ENCODE assay signal across 31 cellular contexts in the genomic region with DNA sequence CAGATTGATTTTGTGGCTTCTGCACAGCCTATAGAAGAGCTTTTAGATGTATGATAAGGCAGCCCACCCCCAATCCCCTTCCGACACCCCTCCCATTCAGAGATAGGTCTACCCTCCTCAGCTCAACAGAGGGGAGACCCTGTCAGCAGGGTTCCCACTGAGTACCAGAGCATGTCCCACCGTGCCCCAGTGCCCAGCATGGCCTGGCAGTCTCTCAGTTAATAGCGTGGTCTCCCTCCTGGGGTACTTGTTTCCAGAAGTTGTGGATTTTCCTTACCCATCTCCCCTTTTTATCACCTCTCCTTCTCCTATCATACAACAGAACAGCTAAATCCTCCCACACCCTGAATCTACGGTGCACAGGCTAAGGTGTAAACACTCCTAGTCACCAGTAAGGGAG. TPM values are rescaled to one million over a fixed set of nuclear protein-coding genes. Genes with fewer than 3 reads are reported as not detected.
DNase-seq lines count a peak whose midpoint lies in the region; ATAC-seq, FAIRE-seq and TF ChIP-seq lines count a peak whose summit lies in the region.
"Had no signal": no experiment of that assay in that cellular context is flagged by ENCODE, and none has a peak within 500 bp of the region (broad histone marks: within the 10 kb centered on the region; RNA-seq: fewer than 3 reads in every experiment).

No MANE protein-coding gene starts in this region.

- H2BK120ac ChIP-seq in H9 (ENCODE audit: low read depth, low read length, poor library complexity, severe bottlenecking), result no peak overlapping the region

- H3K36me3 Mint-ChIP-seq in CD4-positive, alpha-beta T cell (ENCODE audit: low read depth), result no peaks in the 10 kb centered on the region
- H3K36me3 Mint-ChIP-seq in H9 (ENCODE audit: insufficient read depth in 1 of 3, low read depth in 3 of 3), result no peaks in the 10 kb centered on the region
- no peaks in the 10 kb centered on the region for H3K36me3 Mint-ChIP-seq in naive thymus-derived CD8-positive, alpha-beta T cell
- no peaks in the 10 kb centered on the region for H3K36me3 Mint-ChIP-seq in activated T-helper 2 cell treated with anti-CD3 and anti-CD28 coated beads, Interferon-gamma antibody, Interleukin-2, Interleukin-4, amounts not matched to agents 10 μg/mL and 5 μg/mL and 100 μg/mL, durations not matched to agents 14 hours and 24 hours and 36 hours (ENCODE audit: low read depth)
- H3K36me3 Mint-ChIP-seq: IgD-negative memory B cell had no signal

- no peak overlapping the region for H2BK12ac ChIP-seq in H9 (ENCODE audit: insufficient read length, low read depth, low read length)

- H4K5ac ChIP-seq in H9 (ENCODE audit: insufficient read length, low read depth, low read length), result no peak overlapping the region

- intact Hi-C loops in CD4-positive, alpha-beta T cell (cut with DNase I, micrococcal nuclease), result no loop called here
- intact Hi-C loops in K562 (cut with micrococcal nuclease), result no loop called here
- intact Hi-C loops in activated T-helper 2 cell treated with anti-CD3 and anti-CD28 coated beads, Interferon-gamma antibody, Interleukin-2, Interleukin-4, amounts not matched to agents 10 μg/mL and 5 μg/mL and 100 μg/mL, durations not matched to agents 14 hours and 24 hours and 36 hours (cut with micrococcal nuclease), result no loop called here

- no peaks in the 10 kb centered on the region for H3K9me3 Mint-ChIP-seq in CD4-positive, alpha-beta T cell
- no peaks in the 10 kb centered on the region for H3K9me3 Mint-ChIP-seq in H9
- H3K9me3 Mint-ChIP-seq in naive thymus-derived CD8-positive, alpha-beta T cell, result no peaks in the 10 kb centered on the region
- no peaks in the 10 kb centered on the region for H3K9me3 Mint-ChIP-seq in activated T-helper 2 cell treated with anti-CD3 and anti-CD28 coated beads, Interferon-gamma antibody, Interleukin-2, Interleukin-4, amounts not matched to agents 10 μg/mL and 5 μg/mL and 100 μg/mL, durations not matched to agents 14 hours and 24 hours and 36 hours
- H3K9me3 Mint-ChIP-seq: CD4-positive, CD25-positive, alpha-beta regulatory T cell had no signal

- H4K8ac ChIP-seq in H9 (replicated peaks; ENCODE audit: insufficient read length, low read depth, low read length), result no peak overlapping the region

- in situ Hi-C loops in K562 (cut with MboI), result no loop called here

- H3K79me1 ChIP-seq in H9 (ENCODE audit: insufficient read depth, low read depth, low read length, poor library complexity, severe bottlenecking), result no peaks in the 10 kb centered on the region

- CTCF ChIA-PET in CD4-positive, alpha-beta T cell (lab: Charles Lee), result no interaction called here
- CTCF ChIA-PET in K562 (lab: Yijun Ruan, JAX; ENCODE audit: low intra/inter-chr PET ratio), result no interaction called here

- H3K23me2 ChIP-seq in H9 (ENCODE audit: insufficient read length, low read depth, low read length, poor library complexity, severe bottlenecking), result no peaks in the 10 kb centered on the region

- H3K4me2 ChIP-seq in H9 (ENCODE audit: insufficient read depth, insufficient read length, low read length), result no peak overlapping the region
- H3K4me2 ChIP-seq in K562 (ENCODE audit: insufficient read depth, low read length), result no peak overlapping the region; the same call in 1 of the 2 replicates
- H3K4me2 ChIP-seq: BLaER1 had no signal

- POLR2A ChIA-PET in CD4-positive, alpha-beta T cell (lab: Charles Lee), result interaction anchor here (1.0 to 5.9 kb wide), 3 partner anchors 11 to 24 kb away, joined by 4 to 44 read pairs (median 5); a partner anchor contains a TSS
- POLR2A ChIA-PET in K562 (lab: Yijun Ruan, JAX), result interaction anchor here (0.5 to 1.3 kb wide), 5 partner anchors 11 to 784 kb away, joined by 3 to 4 read pairs (median 3); no protein-coding TSS in a partner anchor
- POLR2A ChIA-PET in naive thymus-derived CD8-positive, alpha-beta T cell (lab: Charles Lee), result interaction anchor here (0.6 to 1.4 kb wide), 3 partner anchors 11 to 1213 kb away, joined by 3 to 4 read pairs (median 4); no protein-coding TSS in a partner anchor

- no peaks in the 10 kb centered on the region for H3K9me3 ChIP-seq in CD4-positive, alpha-beta T cell (ENCODE audit: control insufficient read depth, low read length)
- H3K9me3 ChIP-seq in H9 (ENCODE audit: control insufficient read depth, low read depth, low read length), result no peaks in the 10 kb centered on the region
- no peaks in the 10 kb centered on the region for H3K9me3 ChIP-seq in K562 (replicated peaks; ENCODE audit: control insufficient read depth, insufficient read depth, low read depth, low read length)
- H3K9me3 ChIP-seq: BLaER1, SJSA1 had no signal

- no peak overlapping the region for H3K4me3 ChIP-seq in K562
- H3K4me3 ChIP-seq: BLaER1, GM12878, SJSA1 had no signal

- H3K36me3 ChIP-seq in K562 (ENCODE audit: control insufficient read depth, insufficient read depth, low read length), result no peaks in the 10 kb centered on the region
- H3K36me3 ChIP-seq: BLaER1, SJSA1 had no signal

- BruUV-seq in K562 (replicated peaks; lab: Mats Ljungman, UMichigan), result no TSS peak

- H3K9ac ChIP-seq in H9 (ENCODE audit: extremely low read depth, insufficient read length, low read length) (no peak overlapping the region), K562 (ENCODE audit: insufficient read depth in 1 of 2, low read depth in 2 of 2, low read length in 2 of 2) (peak overlapping the region; percentile 9 to 36; a peak in 1 of 4 replicates)
- H3K9ac ChIP-seq: BLaER1 had no signal

- H3K79me2 ChIP-seq in H9 (ENCODE audit: insufficient read depth, low read length) (no peaks in the 10 kb centered on the region), K562 (ENCODE audit: control insufficient read depth, insufficient read depth, low read length) (no peaks in the 10 kb centered on the region)

- no peak overlapping the region for H3K56ac ChIP-seq in H9 (ENCODE audit: insufficient read length, low read depth, low read length)

- no peak overlapping the region for H2BK5ac ChIP-seq in H9 (ENCODE audit: insufficient read length, low read length)

- H3K14ac ChIP-seq in H9 (ENCODE audit: insufficient read depth, low read length), result no peak overlapping the region

- H4K91ac ChIP-seq in H9 (ENCODE audit: insufficient read length, low read depth, low read length), result no peak overlapping the region

- no peak for TF ChIP-seq RAD21 in K562 (CRISPR knock-in tag; conservative IDR thresholded peaks at IDR 0.05 in 1 of 2, IDR thresholded peaks at IDR 0.05 in 1 of 2)

- no CpG with 5 or more reads among the region's 4 CpGs for WGBS in H9 (ENCODE audit: extremely low coverage, insufficient read length, low lambda C conversion rate)
- WGBS in K562 (ENCODE audit: insufficient coverage, low coverage, missing lambda C conversion rate), result 14% methylated on average over 4 of the region's 4 CpGs

- H3K9me1 ChIP-seq in K562 (ENCODE audit: control insufficient read depth, insufficient read depth, low read length), result no peaks in the 10 kb centered on the region

- no peak for ATAC-seq in CD4-positive, alpha-beta T cell (ENCODE audit: poor library complexity)
- peak; percentile 49; the same call in 2 of the 3 replicates for ATAC-seq in K562
- no peak for ATAC-seq in naive thymus-derived CD8-positive, alpha-beta T cell
- ATAC-seq: GM12878, PC-3, Right ventricle myocardium inferior had no signal

- H3K23ac ChIP-seq in H9 (ENCODE audit: insufficient read length, low read depth, low read length), result no peak overlapping the region

- TF ChIP-seq CTCF in CD4-positive, alpha-beta T cell (IDR thresholded peaks at IDR 0.05), result no peak
- TF ChIP-seq CTCF in H9 (conservative IDR thresholded peaks at IDR 0.05) (no peak), K562 (IDR thresholded peaks at IDR 0.05 in 2 of 3, conservative IDR thresholded peaks at IDR 0.05 in 1 of 3; ENCODE audit: insufficient read depth in 2 of 3, low read depth in 1 of 3, low read length in 3 of 3) (no peak)

- H2AFZ ChIP-seq in H9 (ENCODE audit: low read length) (no peak overlapping the region), K562 (ENCODE audit: low read depth, low read length) (peak overlapping the region; percentile 58)

- TF ChIP-seq POLR2A in K562 (conservative IDR thresholded peaks at IDR 0.05), result no peak

- no peak overlapping the region for H3K18ac ChIP-seq in H9 (ENCODE audit: insufficient read length, low read depth, low read length)

- H3K4me3 Mint-ChIP-seq in CD4-positive, alpha-beta T cell, result no peak overlapping the region
- H3K4me3 Mint-ChIP-seq in H9, result no peak overlapping the region
- peak overlapping the region in 1 of 10 donors; percentile 9 for H3K4me3 Mint-ChIP-seq in naive thymus-derived CD8-positive, alpha-beta T cell
- no peak overlapping the region for H3K4me3 Mint-ChIP-seq in activated T-helper 2 cell treated with anti-CD3 and anti-CD28 coated beads, Interferon-gamma antibody, Interleukin-2, Interleukin-4, amounts not matched to agents 10 μg/mL and 5 μg/mL and 100 μg/mL, durations not matched to agents 14 hours and 24 hours and 36 hours (ENCODE audit: low read depth)
- H3K4me3 Mint-ChIP-seq: CD4-positive, CD25-positive, alpha-beta regulatory T cell; IgD-negative memory B cell had no signal

- no peak overlapping the region for H2AK5ac ChIP-seq in H9 (ENCODE audit: insufficient read length, low read length)

- H3K4ac ChIP-seq in H9 (ENCODE audit: low read depth, low read length), result no peak overlapping the region

- no peak for FAIRE-seq in K562 (lab: Jason Lieb, UNC)
- FAIRE-seq: A204.1, GM12878 had no signal

- H3K27ac Mint-ChIP-seq in CD4-positive, alpha-beta T cell, result peak overlapping the region; percentile 65
- H3K27ac Mint-ChIP-seq in H9, result no peak overlapping the region; a peak in 1 of 7 replicates
- H3K27ac Mint-ChIP-seq in naive thymus-derived CD8-positive, alpha-beta T cell, result peak overlapping the region in 8 of 10 donors; percentile 10 to 91 (median 76)
- H3K27ac Mint-ChIP-seq in activated T-helper 2 cell treated with anti-CD3 and anti-CD28 coated beads, Interferon-gamma antibody, Interleukin-2, Interleukin-4, amounts not matched to agents 10 μg/mL and 5 μg/mL and 100 μg/mL, durations not matched to agents 14 hours and 24 hours and 36 hours, result no peak overlapping the region
- H3K27ac Mint-ChIP-seq: IgD-negative memory B cell had no signal

- no peaks in the 10 kb centered on the region for H3K27me3 Mint-ChIP-seq in CD4-positive, alpha-beta T cell
- no peaks in the 10 kb centered on the region; the same call in 1 of the 2 replicates for H3K27me3 Mint-ChIP-seq in H9 (ENCODE audit: low read depth)
- H3K27me3 Mint-ChIP-seq in naive thymus-derived CD8-positive, alpha-beta T cell, result no peaks in the 10 kb centered on the region
- no peaks in the 10 kb centered on the region for H3K27me3 Mint-ChIP-seq in activated T-helper 2 cell treated with anti-CD3 and anti-CD28 coated beads, Interferon-gamma antibody, Interleukin-2, Interleukin-4, amounts not matched to agents 10 μg/mL and 5 μg/mL and 100 μg/mL, durations not matched to agents 14 hours and 24 hours and 36 hours (ENCODE audit: low read depth)
- H3K27me3 Mint-ChIP-seq: CD4-positive, CD25-positive, alpha-beta regulatory T cell had no signal

- no peak overlapping the region for H2BK15ac ChIP-seq in H9 (ENCODE audit: low read depth, low read length)

- no peak for DNase-seq in CD4-positive, alpha-beta T cell
- DNase-seq in H9 (peak; percentile 25), K562 (ENCODE audit: extremely low read depth in 1 of 4, low spot score in 3 of 4) (no peak), NCI-H446 treated with DMSO at 0.1 percent for 48 hours (lab: John Stamatoyannopoulos, UW) (no peak), DMS53 (lab: John Stamatoyannopoulos, UW) (no peak)
- DNase-seq in naive thymus-derived CD8-positive, alpha-beta T cell, result no peak
- no peak for DNase-seq in activated T-helper 2 cell treated with anti-CD3 and anti-CD28 coated beads, Interferon-gamma antibody, Interleukin-2, Interleukin-4, amounts not matched to agents 10 μg/mL and 5 μg/mL and 100 μg/mL, durations not matched to agents 14 hours and 24 hours and 36 hours (ENCODE audit: low spot score)
- DNase-seq: CD4-positive, CD25-positive, alpha-beta regulatory T cell; COR-L47; EL; GDM1; Karpas-422; MV-4-11; NCI-H1105; NCI-H1436 treated with DMSO at 0.1 percent for 48 hours; NCI-H187 treated with DMSO at 0.1 percent for 48 hours; NCI-H2171 treated with DMSO at 0.1 percent for 48 hours; NCI-H345; NCI-H524; NCI-H774; PC-3 had no signal

- no peak for TF ChIP-seq EP300 in K562 (IDR thresholded peaks at IDR 0.05; ENCODE audit: low read length)

- H3K4me1 ChIP-seq in H9 (ENCODE audit: insufficient read depth, low read length) (0 out of 2 replicates have a peak, but pooled peaks cover 4% of the 10 kb centered on the region), K562 (replicated peaks in 1 of 2; ENCODE audit: control insufficient read depth in 2 of 2, insufficient read depth in 2 of 2, low read length in 2 of 2) (peaks cover 0 to 17% of the 10 kb centered on the region in 2 experiments; a peak in 4 of 5 replicates)

- no peak overlapping the region for H3K27ac ChIP-seq in CD4-positive, alpha-beta T cell (ENCODE audit: low read depth, low read length)
- H3K27ac ChIP-seq in H9 (ENCODE audit: insufficient read length, low read depth, low read length), result no peak overlapping the region
- no peak overlapping the region for H3K27ac ChIP-seq in K562 (ENCODE audit: extremely low read depth, low read depth, low read length)
- H3K27ac ChIP-seq: BLaER1, HL-60, SJSA1 had no signal

- no peaks in the 10 kb centered on the region for H3K27me3 ChIP-seq in CD4-positive, alpha-beta T cell (ENCODE audit: control insufficient read depth, insufficient read depth, low read length)
- H3K27me3 ChIP-seq in H9 (ENCODE audit: insufficient read depth, low read length), result no peaks in the 10 kb centered on the region
- no peaks in the 10 kb centered on the region for H3K27me3 ChIP-seq in K562 (ENCODE audit: control insufficient read depth in 2 of 2, insufficient read depth in 2 of 2, low read length in 2 of 2)
- H3K27me3 ChIP-seq: BLaER1, SJSA1 had no signal

- H4K20me1 ChIP-seq in H9 (ENCODE audit: control insufficient read depth, insufficient read depth, insufficient read length), result no peaks in the 10 kb centered on the region
- no peaks in the 10 kb centered on the region for H4K20me1 ChIP-seq in K562 (replicated peaks; ENCODE audit: control insufficient read depth, insufficient read depth, low read length)
- H4K20me1 ChIP-seq: BLaER1 had no signal

- no peak overlapping the region for H2BK20ac ChIP-seq in H9 (ENCODE audit: low read depth, low read length, poor library complexity, severe bottlenecking)

- no peak overlapping the region for H3T11ph ChIP-seq in H9 (ENCODE audit: low read length)

- peaks cover 76% of the 10 kb centered on the region for H3K4me1 Mint-ChIP-seq in CD4-positive, alpha-beta T cell (ENCODE audit: low read depth)
- H3K4me1 Mint-ChIP-seq in H9, result peaks cover 35 to 51% of the 10 kb centered on the region in 2 experiments
- peaks cover 45 to 94% (median 80%) of the 10 kb centered on the region in 4 donors for H3K4me1 Mint-ChIP-seq in naive thymus-derived CD8-positive, alpha-beta T cell
- peaks cover 52% of the 10 kb centered on the region for H3K4me1 Mint-ChIP-seq in activated T-helper 2 cell treated with anti-CD3 and anti-CD28 coated beads, Interferon-gamma antibody, Interleukin-2, Interleukin-4, amounts not matched to agents 10 μg/mL and 5 μg/mL and 100 μg/mL, durations not matched to agents 14 hours and 24 hours and 36 hours (ENCODE audit: low read depth)

RNA-seq across cellular contexts. Expression of a gene that starts 6.8 kb away (rescaled TPM):
- total RNA-seq in CD4-positive, alpha-beta T cell, result under 1 TPM; 0.34 to 0.49 TPM
- total RNA-seq in H9 (2021) (0.31 and 0.52 TPM in 2 replicates), K562 (2014; rRNA removed) (not detected in 2 replicates), K562 (2014; rRNA removed; fragmentation: Illumina TruSeq; extraction: Trizol) (not detected in 2 replicates), K562 (2015; rRNA removed; fragmentation: Illumina TruSeq; extraction: Trizol) (not detected in 2 replicates), K562 (2021) (not detected in 2 replicates)
- total RNA-seq in K562 (2011; cell fraction: chromatin; rRNA removed; ENCODE audit: low replicate concordance), result not detected in 2 replicates
- total RNA-seq in K562 (2011; cell fraction: nucleolus; rRNA removed), result not detected in 2 replicates
- not detected in 2 replicates for total RNA-seq in K562 (2011; cell fraction: nucleoplasm; rRNA removed)
- polyA plus RNA-seq in K562 (2011; rRNA removed) (not detected in 2 replicates), K562 (2014; fragmentation: Illumina TruSeq; extraction: Trizol) (not detected in 2 replicates), K562 (2014; fragmentation: Nextera tagmentation; extraction: Ambion mirVana) (not detected), K562 (2014; rRNA removed) (not detected in 2 replicates)
- not detected in 2 replicates for polyA plus RNA-seq in K562 (2011; cell fraction: cytosol; rRNA removed)
- polyA plus RNA-seq in K562 (2011; cell fraction: nucleus; rRNA removed), result not detected in 2 replicates
- polyA plus RNA-seq in K562 (2012), result not detected in 2 replicates
- polyA minus RNA-seq in K562 (2011; rRNA and poly(A)+ RNA removed), result not detected in 2 replicates
- not detected in 2 replicates for polyA minus RNA-seq in K562 (2011; cell fraction: cytosol; rRNA and poly(A)+ RNA removed)
- not detected in 2 replicates for polyA minus RNA-seq in K562 (2011; cell fraction: nucleus; rRNA and poly(A)+ RNA removed)
- total RNA-seq in naive thymus-derived CD8-positive, alpha-beta T cell, result not detected
- under 1 TPM; 0.39 to 0.69 (median 0.49) TPM for polyA plus RNA-seq in naive thymus-derived CD8-positive, alpha-beta T cell
- total RNA-seq in activated T-helper 2 cell treated with anti-CD3 and anti-CD28 coated beads, Interferon-gamma antibody, Interleukin-2, Interleukin-4, amounts not matched to agents 10 μg/mL and 5 μg/mL and 100 μg/mL, durations not matched to agents 14 hours and 24 hours and 36 hours, result not detected in 2 replicates
- total RNA-seq: CD4-positive, CD25-positive, alpha-beta regulatory T cell; H4 had no signal
- polyA plus RNA-seq: AG04450 had no signal

RNA-seq across cellular contexts. Expression of a gene that starts 19.8 kb away (rescaled TPM):
- total RNA-seq in CD4-positive, alpha-beta T cell, result 10 to 100 TPM; 80.4 to 82.4 TPM
- 3.1 and 3.5 TPM in 2 replicates for total RNA-seq in H9 (2021)
- total RNA-seq in K562 (2011; cell fraction: chromatin; rRNA removed; ENCODE audit: low replicate concordance), result not detected in 2 replicates
- total RNA-seq in K562 (2011; cell fraction: nucleolus; rRNA removed), result 0.67 TPM in 1 of 2 replicates, not detected in the other
- total RNA-seq in K562 (2011; cell fraction: nucleoplasm; rRNA removed), result 0.51 TPM in 1 of 2 replicates, not detected in the other
- total RNA-seq in K562 (2014; rRNA removed), result 0.37 TPM in 1 of 2 replicates, not detected in the other
- total RNA-seq in K562 (2014; rRNA removed; fragmentation: Illumina TruSeq; extraction: Trizol), result 0.99 and 1.0 TPM in 2 replicates
- total RNA-seq in K562 (2015; rRNA removed; fragmentation: Illumina TruSeq; extraction: Trizol), result 2.0 and 3.0 TPM in 2 replicates
- total RNA-seq in K562 (2021), result 0.80 and 1.2 TPM in 2 replicates
- 0.43 and 0.54 TPM in 2 replicates for polyA plus RNA-seq in K562 (2011; rRNA removed)
- polyA plus RNA-seq in K562 (2011; cell fraction: cytosol; rRNA removed), result 0.19 and 0.60 TPM in 2 replicates
- polyA plus RNA-seq in K562 (2011; cell fraction: nucleus; rRNA removed), result 0.20 and 0.47 TPM in 2 replicates
- 2.3 and 7.2 TPM in 2 replicates for polyA plus RNA-seq in K562 (2012)
- 1.1 and 1.3 TPM in 2 replicates for polyA plus RNA-seq in K562 (2014; fragmentation: Illumina TruSeq; extraction: Trizol)
- 1 to 10 TPM; 1.2 to 2.1 TPM for polyA plus RNA-seq in K562 (2014; fragmentation: Nextera tagmentation; extraction: Ambion mirVana)
- 0.57 and 1.7 TPM in 2 replicates for polyA plus RNA-seq in K562 (2014; rRNA removed)
- 0.84 TPM in 1 of 2 replicates, not detected in the other for polyA minus RNA-seq in K562 (2011; rRNA and poly(A)+ RNA removed)
- polyA minus RNA-seq in K562 (2011; cell fraction: cytosol; rRNA and poly(A)+ RNA removed), result 1.2 TPM in 1 of 2 replicates, not detected in the other
- not detected in 2 replicates for polyA minus RNA-seq in K562 (2011; cell fraction: nucleus; rRNA and poly(A)+ RNA removed)
- 10 to 100 TPM; 97.8 to 99.8 TPM for total RNA-seq in naive thymus-derived CD8-positive, alpha-beta T cell
- polyA plus RNA-seq in naive thymus-derived CD8-positive, alpha-beta T cell, result 100 to 1,000 TPM; 460 to 532 (median 464) TPM
- total RNA-seq in activated T-helper 2 cell treated with anti-CD3 and anti-CD28 coated beads, Interferon-gamma antibody, Interleukin-2, Interleukin-4, amounts not matched to agents 10 μg/mL and 5 μg/mL and 100 μg/mL, durations not matched to agents 14 hours and 24 hours and 36 hours, result 41.4 and 45.7 TPM in 2 replicates

RNA-seq across cellular contexts. Expression of a gene that starts 50.5 kb away (rescaled TPM):
- not detected for total RNA-seq in CD4-positive, alpha-beta T cell
- total RNA-seq in H9 (2021) (1.9 and 2.0 TPM in 2 replicates), K562 (2014; rRNA removed) (5.1 TPM in 2 replicates), K562 (2014; rRNA removed; fragmentation: Illumina TruSeq; extraction: Trizol) (2.2 and 2.9 TPM in 2 replicates), K562 (2015; rRNA removed; fragmentation: Illumina TruSeq; extraction: Trizol) (4.7 and 5.2 TPM in 2 replicates), K562 (2021) (4.5 and 5.1 TPM in 2 replicates)
- total RNA-seq in K562 (2011; cell fraction: chromatin; rRNA removed; ENCODE audit: low replicate concordance), result 1.3 and 4.1 TPM in 2 replicates
- total RNA-seq in K562 (2011; cell fraction: nucleolus; rRNA removed), result 1.4 and 3.0 TPM in 2 replicates
- total RNA-seq in K562 (2011; cell fraction: nucleoplasm; rRNA removed), result 1.6 and 1.9 TPM in 2 replicates
- polyA plus RNA-seq in K562 (2011; rRNA removed) (8.0 and 9.5 TPM in 2 replicates), K562 (2014; fragmentation: Illumina TruSeq; extraction: Trizol) (5.0 and 5.7 TPM in 2 replicates), K562 (2014; fragmentation: Nextera tagmentation; extraction: Ambion mirVana) (under 1 TPM; 0.66 to 0.99 TPM), K562 (2014; rRNA removed) (3.6 and 5.2 TPM in 2 replicates)
- polyA plus RNA-seq in K562 (2011; cell fraction: cytosol; rRNA removed), result 11.8 and 13.9 TPM in 2 replicates
- 6.9 and 7.5 TPM in 2 replicates for polyA plus RNA-seq in K562 (2011; cell fraction: nucleus; rRNA removed)
- polyA plus RNA-seq in K562 (2012), result 5.1 and 15.0 TPM in 2 replicates
- 3.5 and 4.7 TPM in 2 replicates for polyA minus RNA-seq in K562 (2011; rRNA and poly(A)+ RNA removed)
- 2.7 and 3.4 TPM in 2 replicates for polyA minus RNA-seq in K562 (2011; cell fraction: cytosol; rRNA and poly(A)+ RNA removed)
- 2.6 and 2.9 TPM in 2 replicates for polyA minus RNA-seq in K562 (2011; cell fraction: nucleus; rRNA and poly(A)+ RNA removed)
- not detected for total RNA-seq in naive thymus-derived CD8-positive, alpha-beta T cell
- not detected for polyA plus RNA-seq in naive thymus-derived CD8-positive, alpha-beta T cell
- total RNA-seq in activated T-helper 2 cell treated with anti-CD3 and anti-CD28 coated beads, Interferon-gamma antibody, Interleukin-2, Interleukin-4, amounts not matched to agents 10 μg/mL and 5 μg/mL and 100 μg/mL, durations not matched to agents 14 hours and 24 hours and 36 hours, result 1.1 and 1.4 TPM in 2 replicates
- total RNA-seq: GM12878, MCF 10A had no signal
- polyA plus RNA-seq: AG04450; CD4-positive, CD25-positive, alpha-beta regulatory T cell; GM12878 had no signal

RNA-seq across cellular contexts. Expression of a gene that starts 57.8 kb away (rescaled TPM):
- 1 to 10 TPM; 2.4 to 3.6 TPM for total RNA-seq in CD4-positive, alpha-beta T cell
- total RNA-seq in H9 (2021) (188 and 198 TPM in 2 replicates), K562 (2014; rRNA removed) (1.2 and 1.7 TPM in 2 replicates), K562 (2014; rRNA removed; fragmentation: Illumina TruSeq; extraction: Trizol) (0.77 and 1.2 TPM in 2 replicates), K562 (2015; rRNA removed; fragmentation: Illumina TruSeq; extraction: Trizol) (0.60 and 1.4 TPM in 2 replicates), K562 (2021) (2.7 TPM in 2 replicates)
- 0.60 and 1.1 TPM in 2 replicates for total RNA-seq in K562 (2011; cell fraction: chromatin; rRNA removed; ENCODE audit: low replicate concordance)
- total RNA-seq in K562 (2011; cell fraction: nucleolus; rRNA removed), result 0.33 and 1.1 TPM in 2 replicates
- total RNA-seq in K562 (2011; cell fraction: nucleoplasm; rRNA removed), result 0.88 and 0.92 TPM in 2 replicates
- polyA plus RNA-seq in K562 (2011; rRNA removed) (1.3 and 2.0 TPM in 2 replicates), K562 (2014; fragmentation: Illumina TruSeq; extraction: Trizol) (0.80 and 1.6 TPM in 2 replicates), K562 (2014; fragmentation: Nextera tagmentation; extraction: Ambion mirVana) (1 to 10 TPM; 1.3 to 1.9 TPM), K562 (2014; rRNA removed) (0.96 and 1.4 TPM in 2 replicates)
- 1.6 and 3.9 TPM in 2 replicates for polyA plus RNA-seq in K562 (2011; cell fraction: cytosol; rRNA removed)
- 0.73 and 0.92 TPM in 2 replicates for polyA plus RNA-seq in K562 (2011; cell fraction: nucleus; rRNA removed)
- 3.4 and 5.8 TPM in 2 replicates for polyA plus RNA-seq in K562 (2012)
- polyA minus RNA-seq in K562 (2011; rRNA and poly(A)+ RNA removed), result 2.3 and 4.8 TPM in 2 replicates
- polyA minus RNA-seq in K562 (2011; cell fraction: cytosol; rRNA and poly(A)+ RNA removed), result 2.1 and 2.2 TPM in 2 replicates
- polyA minus RNA-seq in K562 (2011; cell fraction: nucleus; rRNA and poly(A)+ RNA removed), result 0.54 and 0.67 TPM in 2 replicates
- 1 to 10 TPM; 1.7 to 3.3 TPM for total RNA-seq in naive thymus-derived CD8-positive, alpha-beta T cell
- polyA plus RNA-seq in naive thymus-derived CD8-positive, alpha-beta T cell, result 10 to 100 TPM in 1 of 3 donors, 1 to 10 TPM in 2; 7.6 to 28.7 (median 8.6) TPM
- total RNA-seq in activated T-helper 2 cell treated with anti-CD3 and anti-CD28 coated beads, Interferon-gamma antibody, Interleukin-2, Interleukin-4, amounts not matched to agents 10 μg/mL and 5 μg/mL and 100 μg/mL, durations not matched to agents 14 hours and 24 hours and 36 hours, result 15.2 and 17.3 TPM in 2 replicates

Comparison
In these comparisons a context has a peak if more than half of its experiments do, and no peak if none do; other contexts are left out.
1. H3K27ac Mint-ChIP-seq: peak in CD4-positive, alpha-beta T cell (single experiment) and naive thymus-derived CD8-positive, alpha-beta T cell (8 of 10); none in H9 (0 of 3) and activated T-helper 2 cell treated with anti-CD3 and anti-CD28 coated beads, Interferon-gamma antibody, Interleukin-2, Interleukin-4, amounts not matched to agents 10 μg/mL and 5 μg/mL and 100 μg/mL, durations not matched to agents 14 hours and 24 hours and 36 hours (single experiment).